31 cellular contexts compared by ENCODE assay signal in genomic region chr13:79765331-79765730, GRCh38.
"Had no signal": no experiment of that assay in that cellular context is flagged by ENCODE, and none has a peak within 500 bp of the region (broad histone marks: within the 10 kb centered on the region; RNA-seq: fewer than 3 reads in every experiment).

No MANE protein-coding gene starts in this region.

- DNase-seq: colonic mucosa; effector CD8-positive, alpha-beta T cell; endodermal cell; foreskin fibroblast; gastrocnemius medialis; heart left ventricle; kidney; left lung; midbrain; naive thymus-derived CD4-positive, alpha-beta T cell; nucleus accumbens; ovary; posterior cingulate gyrus; retina; right lobe of liver; stimulated activated CD4-positive, alpha-beta T cell treated with anti-CD3 and anti-CD28 coated beads, Interleukin-12 subunit alpha, Interleukin-12 subunit beta, amount 100 ng/mL, for 4 hours; stimulated activated CD4-positive, alpha-beta T cell treated with anti-CD3 and anti-CD28 coated beads, Interleukin-1b, Interleukin-23, amount 100 ng/mL, for 48 hours; stimulated activated CD4-positive, alpha-beta T cell treated with anti-CD3 and anti-CD28 coated beads, Interleukin-4, amount 100 ng/mL, for 1 hour; stimulated activated CD8-positive, alpha-beta memory T cell treated with anti-CD3 and anti-CD28 coated beads, Interleukin-4, amount 100 ng/mL, for 48 hours; stimulated activated naive CD4-positive, alpha-beta T cell; stimulated activated naive CD8-positive, alpha-beta T cell treated with anti-CD3 and anti-CD28 coated beads, Interleukin-15, amount 100 ng/mL, for 72 hours; transverse colon; upper lobe of right lung; uterus had no signal

- ATAC-seq: esophagus mucosa; gastrocnemius medialis; heart left ventricle; left lung; naive thymus-derived CD4-positive, alpha-beta T cell; right lobe of liver; stimulated activated naive CD8-positive, alpha-beta T cell treated with anti-CD3 and anti-CD28 coated beads, Interleukin-15, amount 100 ng/mL, for 72 hours; upper lobe of right lung had no signal

- H3K4me1 Mint-ChIP-seq: naive thymus-derived CD4-positive, alpha-beta T cell; nephron; stimulated activated naive CD8-positive, alpha-beta T cell treated with anti-CD3 and anti-CD28 coated beads, Interleukin-15, amount 100 ng/mL, for 72 hours had no signal

- H3K27ac ChIP-seq: colonic mucosa, epithelial cell of prostate, gastrocnemius medialis, heart left ventricle, hepatocyte, left lung, ovary, right lobe of liver, suprapubic skin, transverse colon, upper lobe of right lung, uterus had no signal

- H3K27me3 Mint-ChIP-seq: dendritic cell treated with granulocyte-macrophage colony-stimulating factor and Interleukin-4, amounts not matched to agents 40 ng/mL and 50 ng/mL, for 4 days; naive thymus-derived CD4-positive, alpha-beta T cell; stimulated activated naive CD8-positive, alpha-beta T cell treated with anti-CD3 and anti-CD28 coated beads, Interleukin-15, amount 100 ng/mL, for 72 hours had no signal

- H3K4me3 ChIP-seq: colonic mucosa, gastrocnemius medialis, heart left ventricle, hepatocyte, left lung, ovary, right lobe of liver, smooth muscle cell, suprapubic skin, transverse colon, upper lobe of right lung, uterus had no signal

- H3K36me3 ChIP-seq: colonic mucosa, gastrocnemius medialis, heart left ventricle, left lung, ovary, right lobe of liver, suprapubic skin, transverse colon, upper lobe of right lung, uterus had no signal

- H3K4me3 Mint-ChIP-seq: dendritic cell treated with granulocyte-macrophage colony-stimulating factor and Interleukin-4, amounts not matched to agents 40 ng/mL and 50 ng/mL, for 4 days; endodermal cell; naive thymus-derived CD4-positive, alpha-beta T cell; nephron; stimulated activated naive CD8-positive, alpha-beta T cell treated with anti-CD3 and anti-CD28 coated beads, Interleukin-15, amount 100 ng/mL, for 72 hours had no signal

- H3K79me2 ChIP-seq: hepatocyte had no signal

- H2AFZ ChIP-seq: hepatocyte had no signal

- H3K4me1 ChIP-seq: colonic mucosa, gastrocnemius medialis, left lung, right lobe of liver, suprapubic skin, transverse colon, upper lobe of right lung, uterus had no signal

- H3K4me2 ChIP-seq: hepatocyte, smooth muscle cell had no signal

- H3K27ac Mint-ChIP-seq: dendritic cell treated with granulocyte-macrophage colony-stimulating factor and Interleukin-4, amounts not matched to agents 40 ng/mL and 50 ng/mL, for 4 days; endodermal cell; naive thymus-derived CD4-positive, alpha-beta T cell; nephron; stimulated activated naive CD8-positive, alpha-beta T cell treated with anti-CD3 and anti-CD28 coated beads, Interleukin-15, amount 100 ng/mL, for 72 hours had no signal

- H3K36me3 Mint-ChIP-seq: naive thymus-derived CD4-positive, alpha-beta T cell had no signal

- H3K9me3 ChIP-seq: colonic mucosa, gastrocnemius medialis, left lung, ovary, right lobe of liver, suprapubic skin, upper lobe of right lung, uterus had no signal

- H3K27me3 ChIP-seq: colonic mucosa, gastrocnemius medialis, heart left ventricle, hepatocyte, left lung, ovary, right lobe of liver, suprapubic skin, transverse colon, upper lobe of right lung, uterus had no signal
